In the genomic region with DNA sequence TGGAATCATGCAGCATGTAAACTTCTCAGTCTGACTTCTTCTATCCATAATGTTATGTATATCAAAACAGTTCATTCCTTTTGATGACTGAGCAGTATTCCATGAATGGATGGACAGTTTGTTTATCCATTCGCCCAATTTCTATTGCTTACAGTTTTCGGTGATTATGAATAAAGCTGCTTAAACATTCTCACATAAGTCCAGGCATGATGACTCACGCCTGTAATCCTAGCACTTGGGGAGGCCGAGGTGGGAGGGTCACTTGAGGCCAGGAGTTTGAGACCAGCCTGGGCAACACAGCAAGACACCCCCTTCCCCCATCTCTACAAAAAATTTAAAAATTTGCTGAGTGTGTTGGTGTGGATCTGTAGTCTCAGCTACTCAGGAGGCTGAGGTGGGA, we compare ENCODE assay signal across 32 cellular contexts.
"Had no signal": no experiment of that assay in that cellular context is flagged by ENCODE, and none has a peak within 500 bp of the region (broad histone marks: within the 10 kb centered on the region; RNA-seq: fewer than 3 reads in every experiment).

No MANE protein-coding gene starts in this region.

- H3K4me2 ChIP-seq: hepatocyte, smooth muscle cell had no signal

- H3K4me3 ChIP-seq: adrenal gland, body of pancreas, colonic mucosa, gastroesophageal sphincter, hepatocyte, pancreas, prostate gland, smooth muscle cell, tibial nerve had no signal

- H3K27ac ChIP-seq: adrenal gland, body of pancreas, colonic mucosa, gastroesophageal sphincter, hepatocyte, pancreas, prostate gland, tibial nerve, VCaP had no signal

- H3K9me3 ChIP-seq: adrenal gland, body of pancreas, colonic mucosa, gastroesophageal sphincter, pancreas, prostate gland, tibial nerve had no signal

- FAIRE-seq: keratinocyte, pancreas, TTC549 had no signal

- DNase-seq: activated CD4-positive, alpha-beta memory T cell treated with anti-CD3 and anti-CD28 coated beads for 36 hours; activated CD4-positive, alpha-beta T cell treated with anti-CD3 and anti-CD28 coated beads, Interleukin-2, amount 10 ng/mL, durations not matched to agents 24 days and 14 days; activated CD8-positive, alpha-beta memory T cell treated with anti-CD3 and anti-CD28 coated beads, Interleukin-2, amount 50 U/mL, for 4 hours; activated effector memory CD4-positive, alpha-beta T cell treated with anti-CD3 and anti-CD28 coated beads, Interleukin-2, amount 50 U/mL, for 16 hours; activated naive CD4-positive, alpha-beta T cell treated with anti-CD3 and anti-CD28 coated beads for 36 hours; activated naive CD8-positive, alpha-beta T cell treated with anti-CD3 and anti-CD28 coated beads for 36 hours; activated T-cell treated with anti-CD3 and anti-CD28 coated beads, Interleukin-2, amount 50 U/mL, for 1 hour; adrenal gland; aorta; body of pancreas; cerebellar nuclear complex; colonic mucosa; effector memory CD4-positive, alpha-beta T cell; left colon; midbrain; naive thymus-derived CD4-positive, alpha-beta T cell; nucleus accumbens; pancreas; retina; stimulated activated CD4-positive, alpha-beta T cell treated with anti-CD3 and anti-CD28 coated beads, Interleukin-15, amount 100 ng/mL, for 24 hours; stimulated activated CD4-positive, alpha-beta T cell treated with anti-CD3 and anti-CD28 coated beads, Interleukin-2, amount 100 ng/mL, for 24 hours; stimulated activated naive B cell treated with anti-CD40 and anti-IgM and Interleukin-4, amounts not matched to agents 10 μg/mL and 1 μg/mL and 100 μg/mL, for 72 hours; T-helper 9 cell had no signal

- H3K4me1 ChIP-seq: adrenal gland, body of pancreas, colonic mucosa, gastroesophageal sphincter, pancreas, prostate gland, tibial nerve had no signal

- H3K36me3 ChIP-seq: adrenal gland, colonic mucosa, gastroesophageal sphincter, pancreas, prostate gland, tibial nerve had no signal

- H3K27me3 ChIP-seq: adrenal gland, body of pancreas, colonic mucosa, gastroesophageal sphincter, hepatocyte, pancreas, tibial nerve had no signal

- H2AFZ ChIP-seq: hepatocyte had no signal

- ATAC-seq: activated CD4-positive, CD25-positive, alpha-beta regulatory T cell treated with anti-CD3 and anti-CD28 coated beads, Interleukin-2, amount 50 U/mL, for 24 hours; body of pancreas; gastroesophageal sphincter; left colon; naive thymus-derived CD4-positive, alpha-beta T cell; pancreas; stimulated activated naive B cell treated with anti-CD40 and anti-IgM and Interleukin-4, amounts not matched to agents 10 μg/mL and 1 μg/mL and 100 μg/mL, for 72 hours had no signal

- H3K79me2 ChIP-seq: hepatocyte had no signal
